Comparison of ENCODE assay signal across 7 cellular contexts in the genomic region with DNA sequence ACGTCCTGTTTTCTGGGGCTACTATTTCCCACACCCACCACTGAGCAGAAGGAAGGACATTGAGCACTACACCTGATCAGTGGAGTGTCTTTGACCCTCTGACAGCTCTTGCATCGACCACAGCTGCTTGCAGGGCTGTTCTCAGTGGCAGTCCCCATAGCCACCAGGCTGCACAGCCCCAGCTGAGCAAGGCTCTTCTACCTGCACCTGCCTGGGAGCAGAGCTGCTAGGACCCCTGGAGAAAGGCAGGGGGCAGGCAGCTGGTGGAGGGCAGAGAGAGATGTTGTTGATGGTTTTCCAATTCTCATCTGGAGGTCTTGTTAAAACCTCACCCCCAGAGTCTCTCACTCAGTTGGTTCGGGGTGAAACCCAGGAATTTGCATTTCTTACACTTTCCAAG.
"Had no signal": no experiment of that assay in that cellular context is flagged by ENCODE, and none has a peak within 500 bp of the region (broad histone marks: within the 10 kb centered on the region; RNA-seq: fewer than 3 reads in every experiment).

No MANE protein-coding gene starts in this region.

- H3K9me3 ChIP-seq: HAP-1 had no signal

- H3K27ac Mint-ChIP-seq: HFFc6 had no signal

- DNase-seq: GM23248, GOT3, H7, HFFc6, IMR-90 had no signal

- H3K27ac ChIP-seq: GM23248 had no signal

- H3K4me3 ChIP-seq: GM23248, HAP-1, K562 had no signal

- H3K4me1 ChIP-seq: HAP-1 had no signal

- H3K4me3 Mint-ChIP-seq: HFFc6 had no signal

- H3K36me3 ChIP-seq: HAP-1 had no signal
